In the genomic region with DNA sequence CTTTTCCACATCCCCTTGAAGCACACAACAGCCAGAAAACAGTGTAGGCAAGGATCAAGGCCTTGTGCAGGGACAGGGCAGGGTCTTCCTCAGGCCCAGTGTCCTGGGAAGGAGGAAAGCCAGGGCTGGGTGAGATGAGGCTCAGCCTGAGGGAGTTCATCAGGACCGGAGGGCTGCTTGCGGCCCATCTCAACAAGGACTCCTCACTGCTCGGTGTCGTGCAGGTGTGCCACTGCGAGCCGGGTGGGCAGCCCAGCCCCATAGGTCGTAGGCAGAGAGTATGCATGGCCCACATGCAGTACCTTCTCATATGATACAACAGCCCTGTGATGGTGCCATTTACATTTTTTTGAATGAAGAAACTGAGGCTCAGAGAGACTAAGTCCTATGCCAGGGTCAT, we compare ENCODE assay signal across 16 cellular contexts. TPM values are rescaled to one million over a fixed set of nuclear protein-coding genes. Genes with fewer than 3 reads are reported as not detected.
"Had no signal": no experiment of that assay in that cellular context is flagged by ENCODE, and none has a peak within 500 bp of the region (broad histone marks: within the 10 kb centered on the region; RNA-seq: fewer than 3 reads in every experiment).

No MANE protein-coding gene starts in this region.

- H3K27ac Mint-ChIP-seq: activated CD4-positive, alpha-beta T cell treated with anti-CD3 and anti-CD28 coated beads, Interleukin-2, amount 10 ng/mL, durations not matched to agents 24 days and 14 days; activated naive CD4-positive, alpha-beta T cell treated with anti-CD3 and anti-CD28 coated beads, Interleukin-2, amount 50 U/mL, for 24 hours; nephron had no signal

- H3K9me3 Mint-ChIP-seq: activated CD4-positive, alpha-beta T cell treated with anti-CD3 and anti-CD28 coated beads, Interleukin-2, amount 10 ng/mL, durations not matched to agents 24 days and 14 days; activated naive CD4-positive, alpha-beta T cell treated with anti-CD3 and anti-CD28 coated beads, Interleukin-2, amount 50 U/mL, for 24 hours; nephron had no signal

- FAIRE-seq: urothelium cell line had no signal

- H3K4me3 Mint-ChIP-seq: activated CD4-positive, alpha-beta T cell treated with anti-CD3 and anti-CD28 coated beads, Interleukin-2, amount 10 ng/mL, durations not matched to agents 24 days and 14 days; activated naive CD4-positive, alpha-beta T cell treated with anti-CD3 and anti-CD28 coated beads, Interleukin-2, amount 50 U/mL, for 24 hours; nephron had no signal

- DNase-seq: activated CD4-positive, alpha-beta T cell treated with anti-CD3 and anti-CD28 coated beads, Interleukin-2, amount 10 ng/mL, durations not matched to agents 24 days and 14 days; activated CD4-positive, CD25-positive, alpha-beta regulatory T cell; central memory CD4-positive, alpha-beta T cell; hypothalamus; mesendoderm; sigmoid colon; spleen; SW 1271 had no signal

- H3K4me1 ChIP-seq: sigmoid colon, spleen had no signal

- H3K27me3 ChIP-seq: sigmoid colon, spleen had no signal

- H3K4me1 Mint-ChIP-seq: activated naive CD4-positive, alpha-beta T cell treated with anti-CD3 and anti-CD28 coated beads, Interleukin-2, amount 50 U/mL, for 24 hours had no signal

- H3K4me3 ChIP-seq: coronary artery, sigmoid colon, spleen had no signal

- H3K27me3 Mint-ChIP-seq: activated CD4-positive, alpha-beta T cell treated with anti-CD3 and anti-CD28 coated beads, Interleukin-2, amount 10 ng/mL, durations not matched to agents 24 days and 14 days; activated naive CD4-positive, alpha-beta T cell treated with anti-CD3 and anti-CD28 coated beads, Interleukin-2, amount 50 U/mL, for 24 hours had no signal

- H3K9me3 ChIP-seq: sigmoid colon, spleen had no signal

- H3K27ac ChIP-seq: coronary artery, sigmoid colon, spleen had no signal

RNA-seq across cellular contexts. Expression of a gene that starts 12.9 kb away (rescaled TPM):
- total RNA-seq: glomerular endothelial cell, kidney epithelial cell, osteoblast, pulmonary artery endothelial cell, sigmoid colon had no signal

RNA-seq across cellular contexts. Expression of a gene that starts 24.6 kb away (rescaled TPM):
- total RNA-seq: glomerular endothelial cell, sigmoid colon had no signal
